In the genomic region with DNA sequence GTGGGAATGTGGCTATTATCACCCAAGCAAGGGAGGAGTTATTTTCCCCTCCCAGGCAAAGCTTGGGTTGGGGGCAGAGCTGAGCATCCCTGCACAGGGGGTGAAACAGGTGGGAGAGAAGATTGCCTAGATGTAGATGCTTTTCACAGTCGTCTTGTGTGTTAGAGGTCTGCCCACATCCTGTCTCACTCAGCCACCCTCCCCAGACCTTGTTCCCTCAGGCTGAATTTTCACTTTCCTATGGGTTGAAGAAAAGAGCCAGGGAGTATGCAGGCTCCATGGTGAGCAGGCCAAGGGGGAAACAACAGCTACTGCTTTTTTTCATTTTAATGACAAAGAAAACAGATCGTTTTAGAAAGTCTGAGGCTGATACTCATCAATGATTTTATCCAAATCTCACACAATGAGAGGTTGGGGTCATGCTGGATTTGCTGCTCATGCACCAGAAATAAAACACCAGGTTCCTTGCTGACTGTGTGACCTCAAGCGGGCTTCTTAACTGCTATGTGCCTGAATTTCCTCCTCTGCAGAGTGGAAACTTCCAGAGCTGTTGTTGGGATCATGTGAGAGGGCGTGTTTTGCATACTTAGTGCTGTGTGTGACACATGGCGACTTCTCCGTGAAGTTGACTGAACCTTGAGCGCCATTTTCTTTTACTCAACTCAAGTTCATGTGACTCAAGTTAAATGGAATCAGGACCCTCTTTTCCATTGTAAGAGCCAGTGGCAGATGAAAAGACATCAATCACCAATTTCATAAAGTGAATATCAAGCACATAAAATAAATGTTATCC, we compare ENCODE assay signal across 11 cellular contexts.
DNase-seq lines count a peak whose midpoint lies in the region.
"Had no signal": no experiment of that assay in that cellular context is flagged by ENCODE, and none has a peak within 500 bp of the region (broad histone marks: within the 10 kb centered on the region; RNA-seq: fewer than 3 reads in every experiment).

No MANE protein-coding gene starts in this region.

- H2BK5ac ChIP-seq in mesenchymal stem cell (ENCODE audit: low read depth, low read length, poor library complexity, severe bottlenecking) = no peak overlapping the region

- H3K4me1 Mint-ChIP-seq in T-helper 2 cell treated with Interferon-gamma antibody and Interleukin-4, amounts not matched to agents 5 μg/mL and 100 μg/mL, for 36 hours (ENCODE audit: low read depth) = peaks cover 15% of the 10 kb centered on the region

- H3K4ac ChIP-seq in mesenchymal stem cell (ENCODE audit: low read depth in 1 of 2, low read length in 2 of 2) = no peak overlapping the region

- no peak overlapping the region for H2AK5ac ChIP-seq in mesenchymal stem cell (ENCODE audit: low read length, severe bottlenecking)

- no peak overlapping the region for H3K4me2 ChIP-seq in mesenchymal stem cell (ENCODE audit: low read length, poor library complexity, severe bottlenecking)

- H3K9me3 ChIP-seq in mesenchymal stem cell (ENCODE audit: control insufficient read depth, low read length) = no peaks in the 10 kb centered on the region

- no peak overlapping the region for H2BK120ac ChIP-seq in mesenchymal stem cell (ENCODE audit: low read depth, low read length)

- H3K27me3 ChIP-seq in mesenchymal stem cell (ENCODE audit: control insufficient read depth in 1 of 2, insufficient read depth in 1 of 2, low read length in 2 of 2) = peaks cover 2 to 13% of the 10 kb centered on the region in 2 experiments

- no peak overlapping the region for H3K4me3 Mint-ChIP-seq in T-helper 2 cell treated with Interferon-gamma antibody and Interleukin-4, amounts not matched to agents 5 μg/mL and 100 μg/mL, for 36 hours

- H3K27ac ChIP-seq in mesenchymal stem cell (ENCODE audit: low read length, poor library complexity, severe bottlenecking) = no peak overlapping the region

- H3K27me3 Mint-ChIP-seq in T-helper 2 cell treated with Interferon-gamma antibody and Interleukin-4, amounts not matched to agents 5 μg/mL and 100 μg/mL, for 36 hours (ENCODE audit: low read depth) = peaks cover 7% of the 10 kb centered on the region

- no peak overlapping the region for H2BK12ac ChIP-seq in mesenchymal stem cell (ENCODE audit: low read length in 2 of 2)

- WGBS in mesenchymal stem cell = 88% methylated on average over 3 of the region's 7 CpGs

- H3K9ac ChIP-seq in mesenchymal stem cell (ENCODE audit: low read length) = no peak overlapping the region

- H2AFZ ChIP-seq in mesenchymal stem cell (ENCODE audit: low read depth, low read length) = no peak overlapping the region

- no peak overlapping the region for H3K27ac Mint-ChIP-seq in T-helper 2 cell treated with Interferon-gamma antibody and Interleukin-4, amounts not matched to agents 5 μg/mL and 100 μg/mL, for 36 hours

- no peak overlapping the region for H3K4me3 ChIP-seq in mesenchymal stem cell (ENCODE audit: insufficient read depth in 1 of 2, low read depth in 1 of 2, low read length in 2 of 2)

- peak overlapping the region; percentile 15 for H4K91ac ChIP-seq in mesenchymal stem cell (ENCODE audit: low read length)

- H3K23ac ChIP-seq in mesenchymal stem cell (ENCODE audit: low read length in 2 of 2) = no peak overlapping the region

- no peaks in the 10 kb centered on the region for H3K9me3 Mint-ChIP-seq in T-helper 2 cell treated with Interferon-gamma antibody and Interleukin-4, amounts not matched to agents 5 μg/mL and 100 μg/mL, for 36 hours
- H3K9me3 Mint-ChIP-seq: CD8-positive, alpha-beta memory T cell had no signal

- H3K18ac ChIP-seq in mesenchymal stem cell (ENCODE audit: low read depth in 1 of 2, low read length in 2 of 2) = peak overlapping the region in 1 of 2 experiments; percentile 10

- peak; percentile 6 for DNase-seq in EL
- peak; percentile 28 for DNase-seq in H4 (ENCODE audit: low spot score)
- DNase-seq in T-helper 2 cell treated with Interferon-gamma antibody and Interleukin-4, amounts not matched to agents 5 μg/mL and 100 μg/mL, for 36 hours (ENCODE audit: low spot score) = peak; percentile 13
- DNase-seq in mesenchymal stem cell = no peak
- no peak for DNase-seq in HUDEP-2 (lab: John Stamatoyannopoulos, UW; ENCODE audit: unreplicated experiment in 76 of 76)
- DNase-seq in NCI-H1694 treated with DMSO at 0.1 percent for 48 hours (lab: John Stamatoyannopoulos, UW) = no peak
- no peak for DNase-seq in cortex of kidney (lab: John Stamatoyannopoulos, UW)
- DNase-seq: head of caudate nucleus; stimulated activated CD4-positive, alpha-beta T cell treated with anti-CD3 and anti-CD28 coated beads, Interleukin-2, amount 100 ng/mL, for 24 hours; T1000 had no signal

- no peaks in the 10 kb centered on the region for H3K4me1 ChIP-seq in mesenchymal stem cell (ENCODE audit: control insufficient read depth, insufficient read depth, low read depth, low read length)

- no peaks in the 10 kb centered on the region for H3K36me3 ChIP-seq in mesenchymal stem cell (ENCODE audit: control insufficient read depth in 1 of 2, insufficient read depth in 2 of 2, low read depth in 1 of 2, low read length in 2 of 2)

- H2BK15ac ChIP-seq in mesenchymal stem cell (ENCODE audit: low read depth, poor library complexity, severe bottlenecking) = no peak overlapping the region

- H3K36me3 Mint-ChIP-seq in T-helper 2 cell treated with Interferon-gamma antibody and Interleukin-4, amounts not matched to agents 5 μg/mL and 100 μg/mL, for 36 hours (ENCODE audit: low read depth) = no peaks in the 10 kb centered on the region
- H3K36me3 Mint-ChIP-seq: CD8-positive, alpha-beta memory T cell had no signal

- no peaks in the 10 kb centered on the region for H3K79me1 ChIP-seq in mesenchymal stem cell (replicated peaks; ENCODE audit: low read length, poor library complexity, severe bottlenecking)

- H3K14ac ChIP-seq in mesenchymal stem cell (ENCODE audit: low read length in 2 of 2) = no peak overlapping the region

- no peak overlapping the region for H4K8ac ChIP-seq in mesenchymal stem cell (ENCODE audit: low read length)

Comparison
In these comparisons a context has a peak if more than half of its experiments do, and no peak if none do; other contexts are left out.
1. DNase-seq: peak in EL (single experiment), H4 (single experiment) and T-helper 2 cell treated with Interferon-gamma antibody and Interleukin-4, amounts not matched to agents 5 μg/mL and 100 μg/mL, for 36 hours (single experiment); none in mesenchymal stem cell (single experiment), HUDEP-2 (0 of 76), NCI-H1694 treated with DMSO at 0.1 percent for 48 hours (single experiment) and cortex of kidney (single experiment).